Comparison of ENCODE assay signal across 15 cellular contexts in genomic region chr22:17436981-17437410, GRCh38.
A peak's percentile ranks its signal among the peaks of the same experiment; 100 is the strongest.
DNase-seq lines count a peak whose midpoint lies in the region; ATAC-seq and TF ChIP-seq lines count a peak whose summit lies in the region.
"Had no signal": no experiment of that assay in that cellular context is flagged by ENCODE, and none has a peak within 500 bp of the region (broad histone marks: within the 10 kb centered on the region; RNA-seq: fewer than 3 reads in every experiment).

No MANE protein-coding gene starts in this region.

- peaks cover 2% of the 10 kb centered on the region for H3K79me1 ChIP-seq in neuronal stem cell (ENCODE audit: low read depth, low read length)

- no peak overlapping the region for H3K9ac ChIP-seq in neuronal stem cell (ENCODE audit: low read depth, low read length, poor library complexity)

- no peak overlapping the region for H2BK120ac ChIP-seq in neuronal stem cell (ENCODE audit: low read depth, low read length)

- H3K4me3 ChIP-seq in DOHH2 (ENCODE audit: low read length) (peak overlapping the region; percentile 71), right cardiac atrium (ENCODE audit: low read length) (no peak overlapping the region), neuronal stem cell (ENCODE audit: low read length in 2 of 2) (peak overlapping the region in 1 of 2 donors; percentile 22)
- H3K4me3 ChIP-seq: SJSA1 had no signal

- H3K18ac ChIP-seq in neuronal stem cell (ENCODE audit: low read length), result no peak overlapping the region

- DNase-seq in SK-N-DZ (ENCODE audit: low spot score), result peak; percentile 35
- peak in 1 of 3 donors; percentile 54 for DNase-seq in right cardiac atrium
- DNase-seq in neuronal stem cell (ENCODE audit: low spot score), result peak; percentile 72
- no peak for DNase-seq in NCI-H1105 treated with DMSO at 0.1 percent for 48 hours (lab: John Stamatoyannopoulos, UW)
- DNase-seq: activated CD4-positive, alpha-beta T cell treated with anti-CD3 and anti-CD28 coated beads for 1 hour; EL; left cardiac atrium; NCI-H1092 treated with DMSO at 0.1 percent for 48 hours; NCI-H524 treated with DMSO at 0.1 percent for 48 hours had no signal

- H2BK15ac ChIP-seq in neuronal stem cell (ENCODE audit: low read length), result no peak overlapping the region

- H2AFZ ChIP-seq in neuronal stem cell (ENCODE audit: low read length), result no peak overlapping the region

- TF ChIP-seq CTCF in DOHH2 (IDR thresholded peaks at IDR 0.05; ENCODE audit: low read depth, low read length, poor library complexity, severe bottlenecking), result no peak

- H4K91ac ChIP-seq in neuronal stem cell (ENCODE audit: low read depth, low read length, poor library complexity), result no peak overlapping the region

- no peaks in the 10 kb centered on the region for H3K9me2 ChIP-seq in DOHH2 (replicated peaks; ENCODE audit: control insufficient read depth, low read length)

- peak; percentile 31 to 48 for ATAC-seq in right cardiac atrium
- ATAC-seq in HG03045 (IDR thresholded peaks at IDR 0.05; ENCODE audit: unreplicated experiment), result no peak
- no peak for ATAC-seq in GM21786 (IDR thresholded peaks at IDR 0.05; ENCODE audit: unreplicated experiment)
- ATAC-seq in HG03469 (IDR thresholded peaks at IDR 0.05; ENCODE audit: unreplicated experiment), result no peak
- ATAC-seq: activated T-helper 17 cell treated with anti-CD3 and anti-CD28 coated beads, Interleukin-2, amount 50 U/mL, for 72 hours had no signal

- no peak overlapping the region for H3K14ac ChIP-seq in neuronal stem cell (ENCODE audit: low read length)

- H3K27ac ChIP-seq in DOHH2 (ENCODE audit: low read depth, low read length) (peak overlapping the region; percentile 95), right cardiac atrium (ENCODE audit: low read length) (no peak overlapping the region), neuronal stem cell (replicated peaks; ENCODE audit: low read length) (peak overlapping the region; percentile 33)
- H3K27ac ChIP-seq: SJSA1 had no signal

- no peak overlapping the region for H3K23ac ChIP-seq in neuronal stem cell (ENCODE audit: low read depth, low read length, poor library complexity)

- H3K4me1 ChIP-seq in DOHH2 (ENCODE audit: control insufficient read depth, low read length) (peaks cover 81% of the 10 kb centered on the region), right cardiac atrium (ENCODE audit: control insufficient read depth, insufficient read depth, low read length) (peaks cover 5% of the 10 kb centered on the region), neuronal stem cell (ENCODE audit: control insufficient read depth in 2 of 2, insufficient read depth in 1 of 2, low read depth in 1 of 2, low read length in 2 of 2) (peaks cover 25 to 36% of the 10 kb centered on the region in 2 donors)
- H3K4me1 ChIP-seq: SJSA1 had no signal

- H3F3A ChIP-seq in DOHH2 (ENCODE audit: control insufficient read depth, insufficient read depth), result peaks cover 30% of the 10 kb centered on the region

- WGBS in right cardiac atrium, result 28% methylated on average over 8 of the region's 8 CpGs
- no CpG with 5 or more reads among the region's 8 CpGs for WGBS in neuronal stem cell (ENCODE audit: extremely low coverage in 2 of 2, insufficient read length in 2 of 2, insufficient replicate concordance in 1 of 2), 2 donors

- peaks cover 80% of the 10 kb centered on the region for H3K79me2 ChIP-seq in DOHH2 (ENCODE audit: control insufficient read depth, low read length)

- no peaks in the 10 kb centered on the region for H3K9me3 ChIP-seq in DOHH2 (ENCODE audit: control insufficient read depth, insufficient read depth, low read length)
- H3K9me3 ChIP-seq in right cardiac atrium (ENCODE audit: control insufficient read depth, low read length), result no peaks in the 10 kb centered on the region
- H3K9me3 ChIP-seq in neuronal stem cell (replicated peaks in 1 of 2; ENCODE audit: control insufficient read depth in 2 of 2, insufficient read depth in 1 of 2, low read depth in 1 of 2, low read length in 2 of 2), result peaks cover 0 to 2% of the 10 kb centered on the region in 2 donors
- H3K9me3 ChIP-seq: SJSA1 had no signal

- no peak overlapping the region for H2AK5ac ChIP-seq in neuronal stem cell (ENCODE audit: low read depth, low read length)

- no peak overlapping the region for H3K4ac ChIP-seq in neuronal stem cell (ENCODE audit: low read length)

- H2BK12ac ChIP-seq in neuronal stem cell (ENCODE audit: low read length), result no peak overlapping the region

- H4K8ac ChIP-seq in neuronal stem cell (ENCODE audit: low read depth, low read length), result no peak overlapping the region

- H2BK5ac ChIP-seq in neuronal stem cell (ENCODE audit: low read length), result no peak overlapping the region

- H3K27me3 ChIP-seq in DOHH2 (ENCODE audit: control insufficient read depth, low read length) (no peaks in the 10 kb centered on the region), right cardiac atrium (ENCODE audit: control insufficient read depth, insufficient read depth) (no peaks in the 10 kb centered on the region), neuronal stem cell (ENCODE audit: control insufficient read depth in 3 of 3, insufficient read depth in 3 of 3, low read depth in 1 of 3, low read length in 3 of 3) (no peaks in the 10 kb centered on the region)

- H3K36me3 ChIP-seq in DOHH2 (ENCODE audit: control insufficient read depth, low read length) (no peaks in the 10 kb centered on the region), neuronal stem cell (replicated peaks in 1 of 2; ENCODE audit: control insufficient read depth in 2 of 2, insufficient read depth in 2 of 2, low read length in 2 of 2) (no peaks in the 10 kb centered on the region)
- H3K36me3 ChIP-seq: SJSA1 had no signal

- H4K20me1 ChIP-seq in DOHH2 (ENCODE audit: control insufficient read depth, insufficient read depth, low read depth, low read length), result no peaks in the 10 kb centered on the region

- intact Hi-C loops in right cardiac atrium (cut with DNase I), result no loop called here

- peak overlapping the region; percentile 99 for H3K4me2 ChIP-seq in DOHH2 (ENCODE audit: low read length)
- peak overlapping the region; percentile 29 for H3K4me2 ChIP-seq in neuronal stem cell (ENCODE audit: insufficient read depth, low read length, poor library complexity, severe bottlenecking)

Comparison
In these comparisons a context has a peak if more than half of its experiments do, and no peak if none do; other contexts are left out.
1. ATAC-seq: peak in right cardiac atrium (2 of 2); none in HG03045 (single experiment), GM21786 (single experiment) and HG03469 (single experiment).